ENCODE assay signal across 23 cellular contexts in the genomic region with DNA sequence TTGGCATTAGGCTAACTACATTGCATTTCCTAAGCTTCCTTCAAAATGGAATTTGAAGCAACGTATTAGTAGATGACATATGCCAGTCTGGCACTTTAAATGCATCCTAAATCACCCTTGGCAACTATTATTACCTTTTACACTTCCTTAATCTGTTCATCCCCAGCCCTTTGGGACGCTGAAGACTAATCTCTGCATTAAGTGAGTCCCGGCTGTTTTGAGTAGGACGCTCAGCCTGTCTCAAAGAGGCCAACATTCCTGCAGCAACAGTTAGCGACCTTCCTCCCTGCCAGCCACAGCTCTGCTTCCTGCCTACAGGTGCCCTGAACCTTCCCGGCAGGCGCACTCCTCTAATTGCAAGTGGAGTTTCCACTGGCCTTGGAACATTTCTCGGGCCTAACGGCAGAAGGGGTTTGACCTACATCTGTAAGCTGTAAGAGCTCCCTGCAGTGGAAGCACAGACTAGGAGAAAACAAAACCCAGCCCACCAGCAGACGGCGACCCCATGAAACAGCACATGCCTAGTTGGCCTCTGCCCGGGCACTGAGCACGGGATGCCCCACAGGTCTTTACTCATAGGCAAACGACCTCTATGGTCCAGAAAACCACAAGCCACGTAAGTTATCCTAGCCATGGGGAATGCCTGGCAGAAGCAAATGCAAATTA.
DNase-seq lines count a peak whose midpoint lies in the region; ATAC-seq, FAIRE-seq and TF ChIP-seq lines count a peak whose summit lies in the region.
"Had no signal": no experiment of that assay in that cellular context is flagged by ENCODE, and none has a peak within 500 bp of the region (broad histone marks: within the 10 kb centered on the region; RNA-seq: fewer than 3 reads in every experiment).

No MANE protein-coding gene starts in this region.

- no peak overlapping the region for H2BK15ac ChIP-seq in H1 (ENCODE audit: low read length)

- ATAC-seq in GM23338 (peak; percentile 8), psoas muscle (peak in 3 of 4 donors; percentile 23 to 32 (median 31))

- no peak overlapping the region for H3K4ac ChIP-seq in H1 (replicated peaks; ENCODE audit: insufficient read length, low read depth, low read length)

- H3K36me3 ChIP-seq in GM23338 (ENCODE audit: insufficient read depth) (peaks cover 40% of the 10 kb centered on the region; the same call in 1 of the 2 replicates), H1 (ENCODE audit: control insufficient read depth in 2 of 4, insufficient read depth in 4 of 4, low read length in 3 of 4) (peaks cover 3 to 49% (median 32%) of the 10 kb centered on the region in 4 experiments; a peak in 7 of 8 replicates), psoas muscle (ENCODE audit: insufficient read depth in 1 of 2, low read depth in 1 of 2) (peaks cover 0 to 50% of the 10 kb centered on the region in 2 donors)

- POLR2A ChIA-PET in H1 (lab: Charles Lee; ENCODE audit: partially characterized antibody) = interaction anchor here (1.5 to 2.4 kb wide), 3 partner anchors 9 to 99 kb away, joined by 3 to 9 read pairs (median 5); no protein-coding TSS in a partner anchor

- no peak for TF ChIP-seq RAD21 in H1 (IDR thresholded peaks at IDR 0.05 in 1 of 2, conservative IDR thresholded peaks at IDR 0.05 in 1 of 2; ENCODE audit: low read depth in 2 of 2, low read length in 2 of 2)

- no peak for DNase-seq in GM23338 (ENCODE audit: low spot score)
- DNase-seq in NCI-H82 treated with DMSO at 0.1 percent for 48 hours (lab: John Stamatoyannopoulos, UW; ENCODE audit: unreplicated experiment) = peak; percentile 83
- no peak for DNase-seq in H1 (ENCODE audit: low read depth in 1 of 2, low spot score in 2 of 2)
- no peak for DNase-seq in psoas muscle
- DNase-seq in NCI-H2107 (lab: John Stamatoyannopoulos, UW) = no peak
- DNase-seq in CD1c-positive myeloid dendritic cell (ENCODE audit: extremely low spot score) = no peak
- DNase-seq in epidermal melanocyte (ENCODE audit: insufficient read length, low spot score) = no peak
- DNase-seq: activated naive CD4-positive, alpha-beta T cell treated with anti-CD3 and anti-CD28 coated beads, Interleukin-2, amount 50 U/mL, for 16 hours; BE2C; DMS 273 treated with DMSO at 0.1 percent for 48 hours; GF-D8; HFFc6; hypothalamus; KG1; kidney glomerular epithelial cell; NCI-H2081; NCI-H526; sigmoid colon; T-helper 9 cell had no signal

- no peak; a peak in 1 of 3 replicates for TF ChIP-seq POLR2A in H1 (IDR thresholded peaks at IDR 0.05; ENCODE audit: control extremely low read depth in 1 of 2, low read depth in 2 of 2, low read length in 2 of 2)

- H3K27me3 ChIP-seq in GM23338 (ENCODE audit: insufficient read depth) (no peaks in the 10 kb centered on the region), H1 (replicated peaks in 1 of 4; ENCODE audit: control insufficient read depth in 3 of 4, extremely low read depth in 1 of 4, insufficient read depth in 3 of 4, low read length in 3 of 4) (no peaks in the 10 kb centered on the region), psoas muscle (ENCODE audit: insufficient read depth in 3 of 3, low read length in 2 of 3) (no peaks in the 10 kb centered on the region)
- H3K27me3 ChIP-seq: BE2C, neutrophil, sigmoid colon, suprapubic skin had no signal

- H4K91ac ChIP-seq in H1 (replicated peaks; ENCODE audit: insufficient read length, low read length) = no peak overlapping the region

- H3K79me2 ChIP-seq in GM23338 (replicated peaks; ENCODE audit: insufficient read depth) (no peaks in the 10 kb centered on the region), H1 (ENCODE audit: control insufficient read depth in 1 of 2, insufficient read depth in 2 of 2, low read length in 2 of 2) (no peaks in the 10 kb centered on the region)

- H3K4me1 Mint-ChIP-seq in GM23338 = peaks cover 16% of the 10 kb centered on the region; the same call in 2 of the 3 replicates
- H3K4me1 Mint-ChIP-seq: mesothelial cell of epicardium had no signal

- H3K4me1 ChIP-seq in GM23338 (ENCODE audit: insufficient read depth) (peaks cover 9% of the 10 kb centered on the region; the same call in 1 of the 2 replicates), H1 (replicated peaks in 1 of 4; ENCODE audit: control insufficient read depth in 3 of 4, insufficient read depth in 4 of 4, low read length in 3 of 4) (no peaks in the 10 kb centered on the region), psoas muscle (peaks cover 22% of the 10 kb centered on the region)
- H3K4me1 ChIP-seq: BE2C had no signal

- H2AFZ ChIP-seq in GM23338 (no peak overlapping the region), H1 (ENCODE audit: low read length) (no peak overlapping the region)

- H3K36me3 Mint-ChIP-seq in GM23338 (ENCODE audit: low read depth) = peaks cover 87% of the 10 kb centered on the region

- no peak overlapping the region for H3K27ac ChIP-seq in GM23338 (ENCODE audit: low read depth)
- no peak overlapping the region for H3K27ac ChIP-seq in H1 (ENCODE audit: low read depth, low read length)
- peak overlapping the region; percentile 73 for H3K27ac ChIP-seq in psoas muscle
- H3K27ac ChIP-seq: neutrophil, sigmoid colon, suprapubic skin had no signal

- peaks cover 63% of the 10 kb centered on the region for H3K27me3 Mint-ChIP-seq in GM23338 (ENCODE audit: insufficient read depth, low read depth, poor library complexity)

- no peak overlapping the region for H3K4me3 ChIP-seq in GM23338
- no peak overlapping the region for H3K4me3 ChIP-seq in H1 (ENCODE audit: extremely low read depth in 1 of 4, insufficient read depth in 2 of 4, low read depth in 3 of 4, low read length in 4 of 4)
- H3K4me3 ChIP-seq in psoas muscle = no peak overlapping the region
- H3K4me3 ChIP-seq: sigmoid colon, suprapubic skin had no signal

- H2BK120ac ChIP-seq in H1 (replicated peaks; ENCODE audit: low read depth, low read length) = no peak overlapping the region

- H4K8ac ChIP-seq in H1 (ENCODE audit: extremely low read depth, insufficient read depth, low read length) = no peak overlapping the region

- no peaks in the 10 kb centered on the region for H3K9me2 ChIP-seq in GM23338 (ENCODE audit: insufficient read depth)

- FAIRE-seq in H1 (lab: Jason Lieb, UNC) = no peak
- FAIRE-seq: colon had no signal

- peaks cover 40% of the 10 kb centered on the region for H3F3A ChIP-seq in GM23338 (replicated peaks; ENCODE audit: low read depth)

- H4K20me1 ChIP-seq in GM23338 (replicated peaks; ENCODE audit: insufficient read depth) (peaks cover 8% of the 10 kb centered on the region), H1 (replicated peaks in 1 of 2; ENCODE audit: control insufficient read depth in 1 of 2, insufficient read depth in 2 of 2, low read length in 2 of 2) (peaks cover 0 to 3% of the 10 kb centered on the region in 2 experiments)

- no peak overlapping the region for H3K9ac ChIP-seq in H1 (replicated peaks in 1 of 4; ENCODE audit: extremely low read depth in 1 of 4, low read depth in 3 of 4, low read length in 3 of 4)

- no peaks in the 10 kb centered on the region for H3K23me2 ChIP-seq in H1 (ENCODE audit: low read depth, low read length)

- CTCF ChIA-PET in H1 (lab: Charles Lee; ENCODE audit: partially characterized antibody) = interaction anchor here (2.5 kb wide), 1 partner anchor 99 kb away, joined by 9 read pairs; no protein-coding TSS in a partner anchor

- 93% methylated on average over 15 of the region's 15 CpGs; no CpG with 5 or more reads in 1 of the 2 experiments for WGBS in H1 (ENCODE audit: extremely low coverage in 1 of 2, insufficient coverage in 1 of 2, insufficient read length in 1 of 2, insufficient replicate concordance in 2 of 2, low coverage in 1 of 2, low lambda C conversion rate in 2 of 2, missing lambda C conversion rate in 1 of 2), 2 experiments
- WGBS in psoas muscle, 3 donors = 76 to 91% (median 78%) methylated on average over 15 of the region's 15 CpGs

- no peak overlapping the region for H4K5ac ChIP-seq in H1 (ENCODE audit: insufficient read length, low read depth, low read length)

- H3K4me2 ChIP-seq in GM23338 (no peak overlapping the region), H1 (ENCODE audit: insufficient read depth in 1 of 2, low read depth in 2 of 2, low read length in 2 of 2) (no peak overlapping the region)

- peaks cover 26 to 27% of the 10 kb centered on the region in 2 experiments for H3K9me3 ChIP-seq in H1 (ENCODE audit: insufficient read depth in 2 of 2, low read depth in 1 of 2, low read length in 1 of 2)
- H3K9me3 ChIP-seq in psoas muscle = no peaks in the 10 kb centered on the region
- H3K9me3 ChIP-seq: BE2C, neutrophil, sigmoid colon, suprapubic skin had no signal

- no peak overlapping the region for H2AK5ac ChIP-seq in H1 (ENCODE audit: low read depth, low read length)

- H2BK5ac ChIP-seq in H1 (ENCODE audit: low read depth, low read length) = no peak overlapping the region

- 0 out of 2 replicates have a peak, but pooled peaks cover under 1% of the 10 kb centered on the region for H3K79me1 ChIP-seq in H1 (ENCODE audit: low read depth, low read length)

- no peak overlapping the region for H3K18ac ChIP-seq in H1 (ENCODE audit: extremely low read depth, low read length)

- no peak for TF ChIP-seq EP300 in H1 (IDR thresholded peaks at IDR 0.05; ENCODE audit: borderline replicate concordance in 1 of 2, low read depth in 2 of 2, low read length in 2 of 2)

- H3K4me3 Mint-ChIP-seq in GM23338 = no peak overlapping the region
- H3K4me3 Mint-ChIP-seq: HFFc6, mesothelial cell of epicardium had no signal

- H2BK20ac ChIP-seq in H1 (ENCODE audit: low read length) = no peak overlapping the region

- no peak for TF ChIP-seq CTCF in GM23338 (conservative IDR thresholded peaks at IDR 0.05; ENCODE audit: low read depth in 2 of 2)
- TF ChIP-seq CTCF in H1 (IDR thresholded peaks at IDR 0.05; ENCODE audit: control extremely low read depth in 1 of 3, insufficient read depth in 1 of 3, low read depth in 1 of 3, low read length in 3 of 3) = no peak
- TF ChIP-seq CTCF in psoas muscle (IDR thresholded peaks at IDR 0.05) = no peak

- no peak overlapping the region for H3K27ac Mint-ChIP-seq in GM23338
- H3K27ac Mint-ChIP-seq: HFFc6, mesothelial cell of epicardium had no signal

- H2BK12ac ChIP-seq in H1 (ENCODE audit: low read depth, low read length) = no peak overlapping the region

- no peak overlapping the region for H3K14ac ChIP-seq in H1 (ENCODE audit: insufficient read length)

- H3K56ac ChIP-seq in H1 (replicated peaks; ENCODE audit: insufficient read length, low read depth, low read length) = no peak overlapping the region

- intact Hi-C loops in psoas muscle (cut with DNase I) = loop anchor here in 1 of 2 donors (5.0 kb wide), 1 partner anchor 72 kb away; no protein-coding TSS in a partner anchor

- H3K9me3 Mint-ChIP-seq in GM23338 = peaks cover 52% of the 10 kb centered on the region
- H3K9me3 Mint-ChIP-seq: HFFc6 had no signal

- H3K23ac ChIP-seq in H1 (ENCODE audit: insufficient read length) = no peak overlapping the region

TF ChIP-seq in GM23338, 12 proteins besides CTCF, POLR2A, EP300 and RAD21:
- TF ChIP-seq ZNF114 (CRISPR knock-in tag; IDR thresholded peaks at IDR 0.05) (no peak), POLR2AphosphoS5 (IDR thresholded peaks at IDR 0.05; ENCODE audit: low read depth) (peak; percentile 15)

TF ChIP-seq in H1, 55 proteins besides CTCF, POLR2A, EP300 and RAD21 (continues in another document):
- TF ChIP-seq GTF2F1 (IDR thresholded peaks at IDR 0.05; ENCODE audit: borderline replicate concordance, low read depth, low read length) = peak; percentile 55; the same call in 1 of the 2 replicates
- TF ChIP-seq, protein P1, sequence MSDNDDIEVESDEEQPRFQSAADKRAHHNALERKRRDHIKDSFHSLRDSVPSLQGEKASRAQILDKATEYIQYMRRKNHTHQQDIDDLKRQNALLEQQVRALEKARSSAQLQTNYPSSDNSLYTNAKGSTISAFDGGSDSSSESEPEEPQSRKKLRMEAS (IDR thresholded peaks at IDR 0.05) = peak; percentile 62
